ENCODE assay signal across 8 cellular contexts in genomic region chr12:57069522-57069921, GRCh38. TPM values are rescaled to one million over a fixed set of nuclear protein-coding genes. Genes with fewer than 3 reads are reported as not detected.
A peak's percentile ranks its signal among the peaks of the same experiment; 100 is the strongest.
DNase-seq lines count a peak whose midpoint lies in the region; ATAC-seq lines count a peak whose summit lies in the region.

No MANE protein-coding gene starts in this region.

- peaks cover 7 to 9% of the 10 kb centered on the region in 2 donors for H3K4me1 Mint-ChIP-seq in effector memory CD8-positive, alpha-beta T cell (ENCODE audit: low read depth in 2 of 2)

- H3K4me3 Mint-ChIP-seq in effector memory CD8-positive, alpha-beta T cell: no peak overlapping the region

- ATAC-seq in GM18520 (IDR thresholded peaks at IDR 0.05; ENCODE audit: unreplicated experiment) (peak; percentile 79), HG03135 (IDR thresholded peaks at IDR 0.05; ENCODE audit: unreplicated experiment) (peak; percentile 74)
- peak; percentile 100 for ATAC-seq in effector memory CD8-positive, alpha-beta T cell (replicated peaks)

- peak overlapping the region; percentile 54 for H2BK120ac ChIP-seq in mesenchymal stem cell (ENCODE audit: low read depth, low read length)

- peak overlapping the region; percentile 89 for H4K8ac ChIP-seq in mesenchymal stem cell (ENCODE audit: low read length)

- H3K4me3 ChIP-seq in mesenchymal stem cell (ENCODE audit: insufficient read depth in 1 of 2, low read depth in 1 of 2, low read length in 2 of 2): no peak overlapping the region

- H3K9ac ChIP-seq in mesenchymal stem cell (ENCODE audit: low read length): peak overlapping the region; percentile 73

- peak overlapping the region; percentile 78 to 92 for H3K27ac Mint-ChIP-seq in effector memory CD8-positive, alpha-beta T cell

- no peak overlapping the region for H2BK15ac ChIP-seq in mesenchymal stem cell (ENCODE audit: low read depth, poor library complexity, severe bottlenecking)

- no peak overlapping the region for H4K91ac ChIP-seq in mesenchymal stem cell (ENCODE audit: low read length)

- 37% methylated on average over 3 of the region's 3 CpGs for WGBS in mesenchymal stem cell

- no peaks in the 10 kb centered on the region for H3K9me3 Mint-ChIP-seq in effector memory CD8-positive, alpha-beta T cell

- peak; percentile 76 for DNase-seq in AG20443 (ENCODE audit: low spot score)
- peak; percentile 65 for DNase-seq in NCI-H226
- peak; percentile 62 to 66 for DNase-seq in activated CD4-positive, alpha-beta T cell treated with anti-CD3 and anti-CD28 coated beads for 4 hours
- peak; percentile 57 to 66 (median 61) for DNase-seq in effector memory CD8-positive, alpha-beta T cell
- peak; percentile 88 for DNase-seq in mesenchymal stem cell
- DNase-seq in substantia nigra (lab: John Stamatoyannopoulos, UW): peak in 31 of 49 donors; percentile 8 to 78 (median 44)

- peaks cover 4% of the 10 kb centered on the region for H3K79me1 ChIP-seq in mesenchymal stem cell (replicated peaks; ENCODE audit: low read length, poor library complexity, severe bottlenecking)

- peaks cover 18% of the 10 kb centered on the region for H3K36me3 Mint-ChIP-seq in effector memory CD8-positive, alpha-beta T cell (ENCODE audit: insufficient read depth)

- H3K4me1 ChIP-seq in mesenchymal stem cell (ENCODE audit: control insufficient read depth, insufficient read depth, low read depth, low read length): no peaks in the 10 kb centered on the region

- H3K9me3 ChIP-seq in mesenchymal stem cell (ENCODE audit: control insufficient read depth, low read length): no peaks in the 10 kb centered on the region

- no peak overlapping the region for H3K4ac ChIP-seq in mesenchymal stem cell (ENCODE audit: low read depth in 1 of 2, low read length in 2 of 2)

- no peak overlapping the region for H2AK5ac ChIP-seq in mesenchymal stem cell (ENCODE audit: low read length, severe bottlenecking)

- no peak overlapping the region for H2BK5ac ChIP-seq in mesenchymal stem cell (ENCODE audit: low read depth, low read length, poor library complexity, severe bottlenecking)

- H3K27ac ChIP-seq in mesenchymal stem cell (ENCODE audit: low read length, poor library complexity, severe bottlenecking) (peak overlapping the region; percentile 62), substantia nigra (ENCODE audit: low read depth, low read length, poor library complexity, severe bottlenecking) (peak overlapping the region; percentile 37)

- peaks cover 0 to 43% of the 10 kb centered on the region in 2 experiments for H3K36me3 ChIP-seq in mesenchymal stem cell (ENCODE audit: control insufficient read depth in 1 of 2, insufficient read depth in 2 of 2, low read depth in 1 of 2, low read length in 2 of 2)

- no peak overlapping the region for H3K23ac ChIP-seq in mesenchymal stem cell (ENCODE audit: low read length in 2 of 2)

- no peaks in the 10 kb centered on the region for H3K27me3 Mint-ChIP-seq in effector memory CD8-positive, alpha-beta T cell

- no peak overlapping the region for H3K4me2 ChIP-seq in mesenchymal stem cell (ENCODE audit: low read length, poor library complexity, severe bottlenecking)

- peak overlapping the region; percentile 12 to 71 for H3K18ac ChIP-seq in mesenchymal stem cell (ENCODE audit: low read depth in 1 of 2, low read length in 2 of 2)

- H2AFZ ChIP-seq in mesenchymal stem cell (ENCODE audit: low read depth, low read length): peak overlapping the region; percentile 71

- H3K27me3 ChIP-seq in mesenchymal stem cell (ENCODE audit: control insufficient read depth in 1 of 2, insufficient read depth in 1 of 2, low read length in 2 of 2): no peaks in the 10 kb centered on the region

- H2BK12ac ChIP-seq in mesenchymal stem cell (ENCODE audit: low read length in 2 of 2): peak overlapping the region in 1 of 2 experiments; percentile 39

- H3K14ac ChIP-seq in mesenchymal stem cell (ENCODE audit: low read length in 2 of 2): no peak overlapping the region

RNA-seq across cellular contexts. Expression of gene NEMP1, which starts 9.1 kb away (rescaled TPM):
- 6.2 TPM for polyA plus RNA-seq in mesenchymal stem cell (2013, experiment 1 of 2)
- 5.8 TPM for polyA plus RNA-seq in mesenchymal stem cell (2013, experiment 2 of 2)

RNA-seq across cellular contexts. Expression of gene NAB2, which starts 19.4 kb away (rescaled TPM):
- polyA plus RNA-seq in mesenchymal stem cell (2013, experiment 1 of 2): 28.9 TPM
- polyA plus RNA-seq in mesenchymal stem cell (2013, experiment 2 of 2): 27.0 TPM

RNA-seq across cellular contexts. Expression of gene MYO1A, which starts 19.6 kb away (rescaled TPM):
- not detected for polyA plus RNA-seq in mesenchymal stem cell (2013, experiment 1 of 2)
- polyA plus RNA-seq in mesenchymal stem cell (2013, experiment 2 of 2): not detected

RNA-seq across cellular contexts. Expression of gene STAT6, which starts 41.6 kb away (rescaled TPM):
- polyA plus RNA-seq in mesenchymal stem cell (2013, experiment 1 of 2): 87.5 TPM
- 89.4 TPM for polyA plus RNA-seq in mesenchymal stem cell (2013, experiment 2 of 2)

RNA-seq across cellular contexts. Expression of gene TAC3, which starts 53.2 kb away (rescaled TPM):
- 1.3 TPM for polyA plus RNA-seq in mesenchymal stem cell (2013, experiment 1 of 2)
- polyA plus RNA-seq in mesenchymal stem cell (2013, experiment 2 of 2): 0.96 TPM
